In the genomic region with DNA sequence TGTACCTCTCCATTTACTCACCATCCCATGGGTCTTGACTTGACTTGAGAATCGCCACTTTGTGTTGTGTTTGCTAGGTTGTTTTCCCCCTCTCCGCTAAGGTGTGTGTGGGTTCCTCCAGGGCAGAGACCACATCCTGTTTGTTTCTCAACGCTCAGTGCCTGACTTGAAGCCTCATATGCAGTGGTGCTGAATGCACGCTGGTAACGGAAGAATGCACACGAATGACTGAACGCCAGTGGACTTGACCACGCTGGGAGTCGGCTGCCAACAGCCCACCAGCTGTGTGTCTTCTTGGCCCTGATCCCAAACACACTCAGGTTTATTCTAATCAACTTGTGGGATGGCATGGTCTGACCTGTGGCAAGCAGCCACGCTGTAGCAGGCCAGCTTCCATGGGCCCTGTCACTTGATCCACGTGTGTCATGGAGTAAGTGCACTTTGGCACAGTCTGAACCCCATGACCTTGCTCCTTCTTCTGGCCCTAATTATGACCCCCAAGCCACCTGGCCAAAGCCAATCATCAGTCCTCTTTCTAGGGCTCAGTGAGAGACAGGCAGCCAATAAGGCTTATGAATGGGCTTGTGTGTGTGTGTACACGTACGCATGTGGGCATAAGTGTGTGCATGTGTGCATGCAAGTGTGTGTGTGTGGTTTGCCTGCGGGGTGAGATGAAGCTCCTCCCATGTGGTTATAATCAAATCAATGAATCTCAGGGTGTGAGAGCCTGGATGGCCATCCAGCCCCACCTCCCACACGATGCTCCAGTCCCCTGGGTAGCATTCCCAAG, we compare ENCODE assay signal across 8 cellular contexts. TPM values are rescaled to one million over a fixed set of nuclear protein-coding genes. Genes with fewer than 3 reads are reported as not detected.
A peak's percentile ranks its signal among the peaks of the same experiment; 100 is the strongest.
DNase-seq lines count a peak whose midpoint lies in the region; ATAC-seq and TF ChIP-seq lines count a peak whose summit lies in the region.

No MANE protein-coding gene starts in this region.

- H3K36me3 ChIP-seq in breast epithelium, result no peaks in the 10 kb centered on the region

- ATAC-seq in GM18907 (IDR thresholded peaks at IDR 0.05; ENCODE audit: unreplicated experiment) (peak; percentile 72), HG02885 (IDR thresholded peaks at IDR 0.05; ENCODE audit: poor library complexity, unreplicated experiment) (peak; percentile 90)

- intact Hi-C loops in breast epithelium (cut with DNase I; ENCODE audit: low total_unique reads), result no loop called here

- H3K9me3 ChIP-seq in breast epithelium, result no peaks in the 10 kb centered on the region

- H3K4me1 ChIP-seq in breast epithelium, result peaks cover 0 to 19% of the 10 kb centered on the region in 2 donors

- H3K4me3 ChIP-seq in breast epithelium, result no peak overlapping the region

- H3K27ac ChIP-seq in breast epithelium, result peak overlapping the region; percentile 88 to 89

- DNase-seq in RPMI8226 (peak; percentile 41), breast epithelium (ENCODE audit: low spot score in 2 of 2) (no peak), NCI-H1436 (lab: John Stamatoyannopoulos, UW) (no peak), LoVo (ENCODE audit: low spot score) (no peak), GF-D8 (lab: John Stamatoyannopoulos, UW) (no peak)
- peak in 2 of 3 experiments; percentile 30 to 51 for DNase-seq in stimulated activated CD4-positive, alpha-beta T cell treated with anti-CD3 and anti-CD28 coated beads, TNF-alpha, amount 100 ng/mL, for 4 hours (ENCODE audit: low read depth in 3 of 3)

- TF ChIP-seq CTCF in breast epithelium (IDR thresholded peaks at IDR 0.05), result no peak

- no peak for TF ChIP-seq POLR2A in breast epithelium (IDR thresholded peaks at IDR 0.05)

- no peaks in the 10 kb centered on the region for H3K27me3 ChIP-seq in breast epithelium

RNA-seq across cellular contexts. Expression of a gene that starts 6.3 kb away (rescaled TPM):
- 100 to 1,000 TPM in 2 of 3 donors, 10 to 100 TPM in 1; 36.6 to 169 (median 166) TPM for total RNA-seq in breast epithelium

Comparison
In these comparisons a context has a peak if more than half of its experiments do, and no peak if none do; other contexts are left out.
1. DNase-seq: peak in RPMI8226 (single experiment) and stimulated activated CD4-positive, alpha-beta T cell treated with anti-CD3 and anti-CD28 coated beads, TNF-alpha, amount 100 ng/mL, for 4 hours (2 of 3); none in breast epithelium (0 of 2), NCI-H1436 (single experiment), LoVo (single experiment) and GF-D8 (single experiment).